16 cellular contexts compared by ENCODE assay signal in the genomic region with DNA sequence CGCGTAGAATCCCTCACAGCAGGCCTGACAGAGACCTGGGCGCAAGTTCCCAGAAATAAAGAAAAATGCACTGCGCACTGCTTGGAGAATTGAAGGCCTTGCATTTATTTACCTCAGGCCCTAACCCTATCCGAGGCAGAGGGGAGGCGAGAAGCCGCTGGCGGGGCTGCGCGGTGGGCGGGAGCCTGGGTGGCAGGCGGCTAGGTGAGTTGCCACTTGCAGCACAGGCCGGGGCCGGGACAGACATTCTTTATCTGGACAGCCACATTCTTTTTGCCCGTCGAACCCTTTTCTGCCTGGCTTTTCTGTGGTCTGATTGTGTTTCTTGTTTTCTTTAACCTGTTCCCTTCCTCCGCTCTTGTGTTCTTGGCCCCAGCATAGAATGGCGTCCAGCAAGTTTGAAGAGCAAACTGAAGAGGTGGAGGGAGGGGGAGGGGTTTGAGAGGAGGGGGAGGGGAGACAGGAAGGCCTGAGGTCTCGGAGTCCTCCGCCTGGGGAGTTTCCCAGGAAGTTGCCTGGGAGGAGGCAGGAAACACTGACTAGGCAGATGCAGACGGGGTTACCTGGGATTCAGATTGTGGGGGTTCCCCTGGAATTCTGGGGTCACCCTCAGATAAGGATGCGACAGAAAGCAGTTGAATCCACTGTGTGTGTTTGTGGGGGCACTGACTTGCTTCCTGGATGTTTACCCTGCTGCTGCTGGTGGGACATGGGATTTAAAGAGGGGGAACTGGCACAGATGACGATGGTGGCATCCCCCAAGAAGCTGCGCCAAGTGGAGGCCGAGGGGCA. TPM values are rescaled to one million over a fixed set of nuclear protein-coding genes. Genes with fewer than 3 reads are reported as not detected.
DNase-seq lines count a peak whose midpoint lies in the region; ATAC-seq and TF ChIP-seq lines count a peak whose summit lies in the region.
"Had no signal": no experiment of that assay in that cellular context is flagged by ENCODE, and none has a peak within 500 bp of the region (broad histone marks: within the 10 kb centered on the region; RNA-seq: fewer than 3 reads in every experiment).

No MANE protein-coding gene starts in this region.

- no peak for TF ChIP-seq POLR2A in gastroesophageal sphincter (IDR thresholded peaks at IDR 0.05)

- H3K4me1 ChIP-seq in BLaER1 (peaks cover 56% of the 10 kb centered on the region), HUES64 (ENCODE audit: insufficient read depth, low read length) (peaks cover 47% of the 10 kb centered on the region), iPS-20b (ENCODE audit: insufficient read depth, low read length) (peaks cover 20% of the 10 kb centered on the region), gastroesophageal sphincter (peaks cover 0 to 91% (median 34%) of the 10 kb centered on the region in 3 donors)

- TF ChIP-seq EP300 in gastroesophageal sphincter (IDR thresholded peaks at IDR 0.05) = no peak

- peak overlapping the region; percentile 76 for H3K4me3 Mint-ChIP-seq in nephron progenitor cell
- H3K4me3 Mint-ChIP-seq: activated CD4-positive, alpha-beta T cell treated with anti-CD3 and anti-CD28 coated beads for 36 hours; activated T-cell treated with anti-CD3 and anti-CD28 coated beads, Interleukin-2, amount 50 U/mL, for 4 hours had no signal

- no peak for ATAC-seq in gastroesophageal sphincter
- no peak for ATAC-seq in HG03196 (IDR thresholded peaks at IDR 0.05; ENCODE audit: unreplicated experiment)
- no peak for ATAC-seq in GM21528 (IDR thresholded peaks at IDR 0.05; ENCODE audit: low FRiP score, unreplicated experiment)
- ATAC-seq: activated CD4-positive, alpha-beta T cell treated with anti-CD3 and anti-CD28 coated beads for 36 hours; activated T-cell treated with anti-CD3 and anti-CD28 coated beads, Interleukin-2, amount 50 U/mL, for 4 hours had no signal

- peaks cover 3% of the 10 kb centered on the region for H3K9me3 Mint-ChIP-seq in nephron progenitor cell
- H3K9me3 Mint-ChIP-seq: activated T-cell treated with anti-CD3 and anti-CD28 coated beads, Interleukin-2, amount 50 U/mL, for 4 hours had no signal

- TF ChIP-seq CTCF in nephron progenitor cell (IDR thresholded peaks at IDR 0.05) = no peak
- TF ChIP-seq CTCF in gastroesophageal sphincter (IDR thresholded peaks at IDR 0.05) = no peak

- peaks cover 73% of the 10 kb centered on the region for H4K20me1 ChIP-seq in BLaER1

- no peak overlapping the region for H3K4me3 ChIP-seq in BLaER1
- H3K4me3 ChIP-seq in HUES64 (ENCODE audit: low read length) = peak overlapping the region; percentile 45
- peak overlapping the region; percentile 11; the same call in 1 of the 2 replicates for H3K4me3 ChIP-seq in iPS-20b (ENCODE audit: low read length)
- no peak overlapping the region for H3K4me3 ChIP-seq in gastroesophageal sphincter

- peaks cover 46% of the 10 kb centered on the region for H3K4me1 Mint-ChIP-seq in nephron progenitor cell

- no peaks in the 10 kb centered on the region for H3K36me3 ChIP-seq in BLaER1
- no peaks in the 10 kb centered on the region for H3K36me3 ChIP-seq in HUES64 (ENCODE audit: insufficient read depth, low read length)
- no peaks in the 10 kb centered on the region for H3K36me3 ChIP-seq in iPS-20b (ENCODE audit: insufficient read depth, low read depth, low read length)
- no peaks in the 10 kb centered on the region for H3K36me3 ChIP-seq in gastroesophageal sphincter

- DNase-seq in nephron progenitor cell (no peak), NAMALWA (ENCODE audit: low spot score) (no peak)
- DNase-seq: activated CD4-positive, alpha-beta T cell treated with anti-CD3 and anti-CD28 coated beads for 36 hours; activated T-cell treated with anti-CD3 and anti-CD28 coated beads, Interleukin-2, amount 50 U/mL, for 4 hours; NCI-H82; nucleus accumbens; stimulated activated naive CD4-positive, alpha-beta T cell treated with Interleukin-2 at 50 U/mL for 16 hours had no signal

- H3K27ac Mint-ChIP-seq in nephron progenitor cell = no peak overlapping the region
- H3K27ac Mint-ChIP-seq: activated CD4-positive, alpha-beta T cell treated with anti-CD3 and anti-CD28 coated beads for 36 hours had no signal

- H3K4me2 ChIP-seq in BLaER1 = peak overlapping the region; percentile 92

- H3K27me3 Mint-ChIP-seq in nephron progenitor cell (ENCODE audit: low read depth, poor library complexity) = peaks cover 93% of the 10 kb centered on the region

- H3K9me3 ChIP-seq in BLaER1 (peaks cover 10% of the 10 kb centered on the region; the same call in 1 of the 2 replicates), HUES64 (ENCODE audit: insufficient read depth, low read depth, low read length) (no peaks in the 10 kb centered on the region), iPS-20b (ENCODE audit: insufficient read depth, low read depth, low read length) (no peaks in the 10 kb centered on the region), gastroesophageal sphincter (no peaks in the 10 kb centered on the region)

- WGBS in HUES64 = 14% methylated on average over 25 of the region's 25 CpGs
- WGBS in gastroesophageal sphincter (ENCODE audit: low coverage in 1 of 2), 2 donors = 20 to 28% methylated on average over 6 to 14 of the region's 25 CpGs

- H3K27me3 ChIP-seq in BLaER1 (peaks cover 98% of the 10 kb centered on the region), HUES64 (ENCODE audit: insufficient read depth, low read length) (peaks cover 100% of the 10 kb centered on the region), iPS-20b (ENCODE audit: insufficient read depth, low read length) (peaks cover 100% of the 10 kb centered on the region), gastroesophageal sphincter (peaks cover 100% of the 10 kb centered on the region)

- no peaks in the 10 kb centered on the region for H3K36me3 Mint-ChIP-seq in nephron progenitor cell (ENCODE audit: low read depth)

- H3K27ac ChIP-seq in BLaER1 = no peak overlapping the region
- H3K27ac ChIP-seq in HUES64 (ENCODE audit: low read depth, low read length) = no peak overlapping the region
- no peak overlapping the region for H3K27ac ChIP-seq in iPS-20b (ENCODE audit: low read length)
- H3K27ac ChIP-seq in gastroesophageal sphincter = no peak overlapping the region
- H3K27ac ChIP-seq: coronary artery had no signal

- H3K9ac ChIP-seq in BLaER1 (no peak overlapping the region), HUES64 (ENCODE audit: low read depth, low read length) (no peak overlapping the region), iPS-20b (ENCODE audit: low read depth, low read length) (no peak overlapping the region)

RNA-seq across cellular contexts. Expression of gene SHH, which starts 5.1 kb away (rescaled TPM):
- 0.20 TPM for polyA plus RNA-seq in HUES64 (2013, experiment 1 of 2)
- 0.57 TPM for polyA plus RNA-seq in HUES64 (2013, experiment 2 of 2)
- total RNA-seq in gastroesophageal sphincter = under 1 TPM in 1 of 4 donors, not detected in 3; 0.08 TPM
- total RNA-seq: activated CD4-positive, alpha-beta T cell treated with anti-CD3 and anti-CD28 coated beads for 36 hours; lower leg skin; T-helper 1 cell treated with Interleukin-12 subunit alpha and Interleukin-12 subunit beta and Interleukin-4 antibody, amounts not matched to agents 30 ng/mL and 1 ng/mL, for 36 hours had no signal

Comparison
In these comparisons a context has a peak if more than half of its experiments do, and no peak if none do; other contexts are left out.
1. H3K4me3 ChIP-seq: peak in HUES64 (single experiment) and iPS-20b (single experiment); none in BLaER1 (single experiment) and gastroesophageal sphincter (0 of 2).